Comparison of ENCODE assay signal across 14 cellular contexts in the genomic region with DNA sequence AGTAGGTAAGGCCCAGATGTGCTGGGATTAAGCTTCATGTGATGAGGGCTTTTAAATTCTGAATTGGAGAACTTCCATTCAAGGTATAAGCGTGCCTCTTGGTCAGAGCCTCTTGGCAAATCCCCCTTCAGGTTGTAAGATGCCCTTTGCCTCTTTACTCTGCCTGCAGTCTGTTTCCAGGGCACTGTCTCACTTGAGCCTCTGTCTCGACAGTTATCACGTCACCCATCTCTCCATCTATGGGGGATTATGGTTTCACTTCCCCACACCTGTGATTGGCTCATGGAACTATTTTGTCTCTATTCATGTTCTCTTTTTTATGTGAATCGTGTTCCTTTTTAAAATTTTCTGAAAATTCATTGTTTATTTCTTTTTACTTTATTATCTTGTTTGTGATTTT. TPM values are rescaled to one million over a fixed set of nuclear protein-coding genes. Genes with fewer than 3 reads are reported as not detected.
DNase-seq lines count a peak whose midpoint lies in the region; ATAC-seq and TF ChIP-seq lines count a peak whose summit lies in the region.
"Had no signal": no experiment of that assay in that cellular context is flagged by ENCODE, and none has a peak within 500 bp of the region (broad histone marks: within the 10 kb centered on the region; RNA-seq: fewer than 3 reads in every experiment).

No MANE protein-coding gene starts in this region.

- peaks cover 95% of the 10 kb centered on the region for H3K36me3 Mint-ChIP-seq in CD4-positive, alpha-beta T cell (ENCODE audit: low read depth)

- no peaks in the 10 kb centered on the region for H3K27me3 ChIP-seq in CD4-positive, alpha-beta T cell (ENCODE audit: control insufficient read depth, insufficient read depth, low read length)
- H3K27me3 ChIP-seq in OCI-LY3 (ENCODE audit: low read depth, low read length) (no peaks in the 10 kb centered on the region), adrenal gland (no peaks in the 10 kb centered on the region)
- H3K27me3 ChIP-seq: sigmoid colon had no signal

- no peak overlapping the region for H2AFZ ChIP-seq in OCI-LY3 (ENCODE audit: low read depth, low read length)

- H3K9me3 ChIP-seq in CD4-positive, alpha-beta T cell (ENCODE audit: control insufficient read depth, low read length), result no peaks in the 10 kb centered on the region
- H3K9me3 ChIP-seq in OCI-LY3 (ENCODE audit: insufficient read depth, low read length) (no peaks in the 10 kb centered on the region), adrenal gland (replicated peaks in 1 of 3) (no peaks in the 10 kb centered on the region)
- H3K9me3 ChIP-seq: sigmoid colon had no signal

- H3K4me1 Mint-ChIP-seq in CD4-positive, alpha-beta T cell (ENCODE audit: low read depth), result peaks cover 51% of the 10 kb centered on the region

- TF ChIP-seq POLR2A in adrenal gland (IDR thresholded peaks at IDR 0.05), result no peak

- 79 to 91% (median 86%) methylated on average over 4 of the region's 4 CpGs for WGBS in adrenal gland, 4 donors

- H3K9me3 Mint-ChIP-seq in CD4-positive, alpha-beta T cell, result no peaks in the 10 kb centered on the region

- peak overlapping the region; percentile 66 for H3K27ac Mint-ChIP-seq in CD4-positive, alpha-beta T cell

- no peaks in the 10 kb centered on the region for H3K79me2 ChIP-seq in OCI-LY3 (ENCODE audit: low read length)

- peak; percentile 49 for ATAC-seq in CD4-positive, alpha-beta T cell (ENCODE audit: poor library complexity)
- ATAC-seq in GM18909 (IDR thresholded peaks at IDR 0.05; ENCODE audit: poor library complexity, unreplicated experiment) (peak; percentile 81), HG02981 (IDR thresholded peaks at IDR 0.05; ENCODE audit: unreplicated experiment) (peak; percentile 63)
- ATAC-seq: left cardiac atrium had no signal

- TF ChIP-seq CTCF in CD4-positive, alpha-beta T cell (IDR thresholded peaks at IDR 0.05), result no peak
- TF ChIP-seq CTCF in OCI-LY3 (IDR thresholded peaks at IDR 0.05; ENCODE audit: low read depth, low read length), result no peak
- TF ChIP-seq CTCF in adrenal gland (IDR thresholded peaks at IDR 0.05), result no peak

- H4K20me1 ChIP-seq in OCI-LY3 (ENCODE audit: insufficient read depth, low read length), result no peaks in the 10 kb centered on the region

- CTCF ChIA-PET in CD4-positive, alpha-beta T cell (lab: Charles Lee), result interaction anchor here (1.2 kb wide), 1 partner anchor 12 kb away, joined by 4 read pairs; no protein-coding TSS in a partner anchor

- H3K4me1 ChIP-seq in OCI-LY3 (ENCODE audit: low read length), result peaks cover 15% of the 10 kb centered on the region
- H3K4me1 ChIP-seq in adrenal gland (replicated peaks in 1 of 2), result peaks cover 12 to 23% of the 10 kb centered on the region in 2 donors

- H3K27me3 Mint-ChIP-seq in CD4-positive, alpha-beta T cell, result no peaks in the 10 kb centered on the region

- peak overlapping the region; percentile 23; the same call in 1 of the 2 replicates for H3K9ac ChIP-seq in OCI-LY3 (ENCODE audit: low read length)

- DNase-seq in CD4-positive, alpha-beta T cell, result no peak
- DNase-seq in adrenal gland, result no peak
- no peak for DNase-seq in H4 (ENCODE audit: low spot score)
- no peak for DNase-seq in midbrain (lab: John Stamatoyannopoulos, UW)
- DNase-seq in HUDEP-2 (lab: John Stamatoyannopoulos, UW; ENCODE audit: unreplicated experiment in 76 of 76), result no peak
- DNase-seq: amygdala; erythroblast; left cardiac atrium; NCI-H1105; sigmoid colon; stimulated activated naive CD4-positive, alpha-beta T cell treated with Interleukin-2 at 50 U/mL for 16 hours had no signal

- H3K4me3 ChIP-seq in OCI-LY3 (ENCODE audit: low read length) (no peak overlapping the region; the same call in 1 of the 2 replicates), adrenal gland (no peak overlapping the region)
- H3K4me3 ChIP-seq: sigmoid colon had no signal

- intact Hi-C loops in CD4-positive, alpha-beta T cell (cut with DNase I, micrococcal nuclease), result no loop called here
- intact Hi-C loops in adrenal gland (cut with DNase I), result no loop called here

- H3K36me3 ChIP-seq in OCI-LY3 (replicated peaks; ENCODE audit: low read depth, low read length), result peaks cover 21% of the 10 kb centered on the region
- peaks cover 0 to 53% of the 10 kb centered on the region in 2 donors for H3K36me3 ChIP-seq in adrenal gland (replicated peaks in 1 of 2)

- H3K4me2 ChIP-seq in OCI-LY3 (ENCODE audit: low read length), result peak overlapping the region; percentile 65

- POLR2A ChIA-PET in CD4-positive, alpha-beta T cell (lab: Charles Lee), result interaction anchor here (0.6 to 1.4 kb wide), 2 partner anchors 18 to 93 kb away, joined by 3 read pairs; no protein-coding TSS in a partner anchor

- H3K4me3 Mint-ChIP-seq in CD4-positive, alpha-beta T cell, result no peak overlapping the region

- no peak overlapping the region for H3K27ac ChIP-seq in CD4-positive, alpha-beta T cell (ENCODE audit: low read depth, low read length)
- H3K27ac ChIP-seq in OCI-LY3 (ENCODE audit: low read length), result peak overlapping the region; percentile 43; the same call in 1 of the 2 replicates
- no peak overlapping the region for H3K27ac ChIP-seq in adrenal gland
- H3K27ac ChIP-seq: sigmoid colon had no signal

RNA-seq across cellular contexts. Expression of a gene that starts 51.7 kb away (rescaled TPM):
- total RNA-seq in CD4-positive, alpha-beta T cell, result 10 to 100 TPM; 29.2 to 30.1 TPM
- 10 to 100 TPM; 18.9 to 70.0 (median 36.6) TPM for total RNA-seq in adrenal gland
- 10 to 100 TPM; 36.5 to 76.0 (median 57.0) TPM for polyA plus RNA-seq in adrenal gland
- total RNA-seq in H4 (2014; rRNA removed; shearing (Covaris generic)), result 28.0 and 29.8 TPM in 2 replicates

RNA-seq across cellular contexts. Expression of a gene that starts 51.8 kb away (rescaled TPM):
- 10 to 100 TPM; 17.1 to 17.5 TPM for total RNA-seq in CD4-positive, alpha-beta T cell
- total RNA-seq in adrenal gland, result 10 to 100 TPM; 48.6 to 72.4 (median 55.1) TPM
- polyA plus RNA-seq in adrenal gland, result 10 to 100 TPM; 43.5 to 75.1 (median 50.3) TPM
- 68.5 and 78.7 TPM in 2 replicates for total RNA-seq in H4 (2014; rRNA removed; shearing (Covaris generic))
